ENCODE assay signal across 15 cellular contexts in genomic region chr19:45800009-45800553, GRCh38. TPM values are rescaled to one million over a fixed set of nuclear protein-coding genes. Genes with fewer than 3 reads are reported as not detected.
DNase-seq lines count a peak whose midpoint lies in the region; ATAC-seq and TF ChIP-seq lines count a peak whose summit lies in the region.
"Had no signal": no experiment of that assay in that cellular context is flagged by ENCODE, and none has a peak within 500 bp of the region (broad histone marks: within the 10 kb centered on the region; RNA-seq: fewer than 3 reads in every experiment).

No MANE protein-coding gene starts in this region.

- peak overlapping the region; percentile 9; the same call in 1 of the 2 replicates for H3K27ac Mint-ChIP-seq in HFFc6
- H3K27ac Mint-ChIP-seq: B cell; natural killer cell treated with Interleukin-12 subunit alpha and Interleukin-12 subunit beta and Interleukin-15 and Interleukin-18, amount 100 ng/mL, for 72 hours had no signal

- H3K36me3 Mint-ChIP-seq in HFFc6 (ENCODE audit: low read depth), result no peaks in the 10 kb centered on the region
- H3K36me3 Mint-ChIP-seq: natural killer cell treated with Interleukin-12 subunit alpha and Interleukin-12 subunit beta and Interleukin-15 and Interleukin-18, amount 100 ng/mL, for 72 hours had no signal

- ATAC-seq in HG03135 (IDR thresholded peaks at IDR 0.05; ENCODE audit: unreplicated experiment) (no peak), GM18867 (IDR thresholded peaks at IDR 0.05; ENCODE audit: unreplicated experiment) (no peak)
- ATAC-seq: natural killer cell treated with Interleukin-12 subunit alpha and Interleukin-12 subunit beta and Interleukin-15 and Interleukin-18, amount 100 ng/mL, for 72 hours had no signal

- H3K4me1 Mint-ChIP-seq in HFFc6 (ENCODE audit: low read depth), result peaks cover 24% of the 10 kb centered on the region

- no peaks in the 10 kb centered on the region for H3K9me3 Mint-ChIP-seq in HFFc6
- H3K9me3 Mint-ChIP-seq: natural killer cell treated with Interleukin-12 subunit alpha and Interleukin-12 subunit beta and Interleukin-15 and Interleukin-18, amount 100 ng/mL, for 72 hours had no signal

- no peak for TF ChIP-seq CTCF in HFFc6 (IDR thresholded peaks at IDR 0.05)

- peak; percentile 46 for DNase-seq in AG08395 (ENCODE audit: low spot score)
- peak; percentile 43 for DNase-seq in HFFc6
- peak; percentile 31 for DNase-seq in astrocyte of the hippocampus (ENCODE audit: low read depth, low spot score)
- DNase-seq in left kidney (ENCODE audit: low read depth, low spot score), result peak; percentile 51
- DNase-seq in OCI-M1 (lab: John Stamatoyannopoulos, UW), result no peak
- DNase-seq in DMS153 treated with DMSO at 0.1 percent for 48 hours (lab: John Stamatoyannopoulos, UW; ENCODE audit: unreplicated experiment), result no peak
- DNase-seq: activated CD4-positive, alpha-beta T cell treated with anti-CD3 and anti-CD28 coated beads, Interleukin-2, amount 50 U/mL, for 4 hours; activated naive CD4-positive, alpha-beta T cell treated with Interleukin-2 at 50 U/mL for 16 hours; cerebellar nuclear complex; NCI-H187 treated with DMSO at 0.1 percent for 48 hours had no signal

- no peak overlapping the region for H3K4me3 Mint-ChIP-seq in HFFc6
- H3K4me3 Mint-ChIP-seq: B cell; natural killer cell treated with Interleukin-12 subunit alpha and Interleukin-12 subunit beta and Interleukin-15 and Interleukin-18, amount 100 ng/mL, for 72 hours had no signal

- peaks cover 3% of the 10 kb centered on the region; the same call in 1 of the 2 replicates for H3K27me3 Mint-ChIP-seq in HFFc6 (ENCODE audit: insufficient read depth)

RNA-seq across cellular contexts. Expression of gene DMWD, which starts 7.4 kb away (rescaled TPM):
- total RNA-seq in HFFc6 (2021; fragmentation: NEBNext Ultra II Directional; extraction: Animal tissue kit (Norgen Biotek cat#: 25700)), result 10 to 100 TPM; 53.4 to 63.2 (median 55.3) TPM

RNA-seq across cellular contexts. Expression of gene RSPH6A, which starts 15.0 kb away (rescaled TPM):
- total RNA-seq in HFFc6 (2021; fragmentation: NEBNext Ultra II Directional; extraction: Animal tissue kit (Norgen Biotek cat#: 25700)), result under 1 TPM in 1 of 6 experiments, not detected in 5; 0.07 TPM
- total RNA-seq: vagina had no signal

RNA-seq across cellular contexts. Expression of gene DMPK, which starts 17.8 kb away (rescaled TPM):
- 100 to 1,000 TPM in 4 of 6 experiments, 10 to 100 TPM in 2; 85.5 to 144 (median 102) TPM for total RNA-seq in HFFc6 (2021; fragmentation: NEBNext Ultra II Directional; extraction: Animal tissue kit (Norgen Biotek cat#: 25700))

RNA-seq across cellular contexts. Expression of gene SIX5, which starts 31.0 kb away (rescaled TPM):
- 10 to 100 TPM; 14.0 to 15.1 (median 14.4) TPM for total RNA-seq in HFFc6 (2021; fragmentation: NEBNext Ultra II Directional; extraction: Animal tissue kit (Norgen Biotek cat#: 25700))

Comparison
In these comparisons a context has a peak if more than half of its experiments do, and no peak if none do; other contexts are left out.
1. DNase-seq: peak in AG08395 (single experiment), HFFc6 (single experiment), astrocyte of the hippocampus (single experiment) and left kidney (single experiment); none in OCI-M1 (single experiment) and DMS153 treated with DMSO at 0.1 percent for 48 hours (single experiment).